ENCODE assay signal across 8 cellular contexts in the genomic region with DNA sequence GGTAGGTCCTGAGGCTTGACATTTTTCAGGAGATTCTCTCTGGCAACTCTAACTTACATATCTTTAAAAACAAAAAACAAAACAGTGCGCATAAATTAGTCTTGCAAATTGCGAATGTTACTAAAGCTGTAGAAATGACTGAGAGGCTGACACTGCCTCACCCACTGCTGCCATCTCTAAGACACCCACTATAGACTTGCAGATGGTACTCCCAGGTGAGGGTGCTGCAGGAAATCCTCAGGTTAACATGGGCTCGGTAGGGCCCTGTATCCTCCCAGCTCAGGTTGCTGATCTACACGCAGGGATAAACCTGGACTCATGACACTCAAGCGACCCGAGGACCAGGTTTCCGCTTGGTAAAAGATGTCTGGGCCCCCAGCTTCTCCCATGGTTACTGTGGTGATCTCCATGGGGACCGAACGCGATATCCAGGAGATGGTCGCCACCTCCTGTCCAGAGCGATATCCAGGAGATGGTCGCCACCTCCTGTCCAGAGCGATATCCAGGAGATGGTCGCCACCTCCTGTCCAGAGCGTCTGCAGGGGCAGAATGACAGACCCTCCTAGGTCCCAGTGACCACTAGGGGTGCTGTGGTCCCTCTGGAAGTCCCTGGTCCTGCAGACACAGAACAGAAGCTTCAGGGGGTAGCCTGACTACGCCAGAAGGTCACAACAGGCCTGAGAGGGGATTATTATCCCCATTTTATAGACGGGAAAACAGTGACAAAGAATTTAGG. TPM values are rescaled to one million over a fixed set of nuclear protein-coding genes. Genes with fewer than 3 reads are reported as not detected.
DNase-seq lines count a peak whose midpoint lies in the region; ATAC-seq and TF ChIP-seq lines count a peak whose summit lies in the region.

No MANE protein-coding gene starts in this region.

- DNase-seq in activated effector memory CD4-positive, alpha-beta T cell treated with anti-CD3 and anti-CD28 coated beads, Interleukin-2, amount 50 U/mL, for 16 hours: peak; percentile 78
- no peak for DNase-seq in activated effector memory CD4-positive, alpha-beta T cell treated with Interleukin-2 at 50 U/mL for 16 hours
- DNase-seq in OCI-M1 (lab: John Stamatoyannopoulos, UW) (peak; percentile 67), epithelial cell of proximal tubule (ENCODE audit: low read depth) (no peak), tibial nerve (ENCODE audit: low spot score in 2 of 2) (no peak)
- peak in 4 of 6 experiments; percentile 6 to 23 (median 12) for DNase-seq in stimulated activated naive CD4-positive, alpha-beta T cell (lab: John Stamatoyannopoulos, UW)

- TF ChIP-seq CTCF in epithelial cell of proximal tubule (conservative IDR thresholded peaks at IDR 0.05; ENCODE audit: low read depth, low read length) (peak; percentile 44), tibial nerve (IDR thresholded peaks at IDR 0.05) (peak in 2 of 5 experiments; percentile 7 to 20)

- peaks cover 0 to 4% (median 0%) of the 10 kb centered on the region in 4 donors for H3K4me1 ChIP-seq in tibial nerve

- no peaks in the 10 kb centered on the region for H3K9me3 ChIP-seq in tibial nerve

- no peak for TF ChIP-seq EP300 in tibial nerve (IDR thresholded peaks at IDR 0.05)

- no peak for TF ChIP-seq POLR2A in tibial nerve (IDR thresholded peaks at IDR 0.05)

- no peaks in the 10 kb centered on the region for H3K36me3 ChIP-seq in tibial nerve

- no peak overlapping the region for H3K27ac ChIP-seq in tibial nerve

- no peaks in the 10 kb centered on the region for H3K27me3 ChIP-seq in tibial nerve

- WGBS in tibial nerve, 2 donors: 89 to 92% methylated on average over 9 to 18 of the region's 18 CpGs

- H3K4me3 ChIP-seq in epithelial cell of proximal tubule (ENCODE audit: low read depth, low read length) (no peak overlapping the region), tibial nerve (no peak overlapping the region)

- no peak for ATAC-seq in HG03432 (IDR thresholded peaks at IDR 0.05; ENCODE audit: unreplicated experiment)
- no peak for ATAC-seq in GM18519 (IDR thresholded peaks at IDR 0.05; ENCODE audit: low FRiP score, unreplicated experiment)

RNA-seq across cellular contexts. Expression of gene LY9, which starts 16.1 kb away (rescaled TPM):
- total RNA-seq in epithelial cell of proximal tubule (not detected in 2 replicates), tibial nerve (1 to 10 TPM in 2 of 4 donors, under 1 TPM in 1, not detected in 1; 0.22 to 3.0 (median 1.9) TPM)

RNA-seq across cellular contexts. Expression of gene SLAMF7, which starts 40.8 kb away (rescaled TPM):
- total RNA-seq in epithelial cell of proximal tubule (0.06 TPM in 1 of 2 replicates, not detected in the other), tibial nerve (under 1 TPM; 0.22 to 0.90 (median 0.51) TPM)

Comparison
In these comparisons a context has a peak if more than half of its experiments do, and no peak if none do; other contexts are left out.
1. DNase-seq: peak in activated effector memory CD4-positive, alpha-beta T cell treated with anti-CD3 and anti-CD28 coated beads, Interleukin-2, amount 50 U/mL, for 16 hours (single experiment), OCI-M1 (single experiment) and stimulated activated naive CD4-positive, alpha-beta T cell (4 of 6); none in activated effector memory CD4-positive, alpha-beta T cell treated with Interleukin-2 at 50 U/mL for 16 hours (single experiment), epithelial cell of proximal tubule (single experiment) and tibial nerve (0 of 2).